Comparison of ENCODE assay signal across 18 cellular contexts in the genomic region with DNA sequence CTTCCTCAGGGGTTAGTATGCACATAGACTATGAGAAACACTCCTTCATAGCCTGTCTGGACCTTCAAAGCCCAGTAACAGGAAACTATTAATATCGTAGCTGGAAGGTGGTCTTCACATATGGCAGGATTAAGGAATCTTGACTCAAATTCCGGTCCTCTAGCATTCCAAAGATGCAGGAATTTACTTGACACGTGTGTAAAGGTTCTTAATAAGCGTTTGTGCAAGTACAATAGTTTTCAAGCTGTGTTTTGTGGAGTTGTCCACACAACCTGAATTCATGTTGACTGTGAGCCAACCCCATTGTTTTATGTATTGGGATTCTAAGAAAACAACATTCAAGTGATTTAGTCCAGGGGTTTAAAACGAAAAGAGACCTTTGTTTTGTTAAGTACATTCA.
DNase-seq lines count a peak whose midpoint lies in the region; ATAC-seq and TF ChIP-seq lines count a peak whose summit lies in the region.
"Had no signal": no experiment of that assay in that cellular context is flagged by ENCODE, and none has a peak within 500 bp of the region (broad histone marks: within the 10 kb centered on the region; RNA-seq: fewer than 3 reads in every experiment).

No MANE protein-coding gene starts in this region.

- no peak overlapping the region for H3K9ac ChIP-seq in adipocyte (ENCODE audit: low read length)
- H3K9ac ChIP-seq: GM23248 had no signal

- peak overlapping the region in 51 of 59 donors; percentile 2 to 85 (median 69) for H3K27ac ChIP-seq in dorsolateral prefrontal cortex
- H3K27ac ChIP-seq: GM23248, Peyer's patch had no signal

- no peaks in the 10 kb centered on the region for H3K9me3 ChIP-seq in adipocyte (ENCODE audit: control insufficient read depth, low read length)
- H3K9me3 ChIP-seq: BE2C, Peyer's patch had no signal

- TF ChIP-seq CTCF in dorsolateral prefrontal cortex (IDR thresholded peaks at IDR 0.05 in 54 of 56, conservative IDR thresholded peaks at IDR 0.05 in 2 of 56; ENCODE audit: low read depth in 1 of 56, partially characterized antibody in 56 of 56) (no peak), nephron (IDR thresholded peaks at IDR 0.05; ENCODE audit: unreplicated experiment in 3 of 3) (no peak), type B pancreatic cell (conservative IDR thresholded peaks at IDR 0.05) (no peak)

- H3K27me3 ChIP-seq in adipocyte (replicated peaks; ENCODE audit: control insufficient read depth, insufficient read depth, low read length), result peaks cover 21% of the 10 kb centered on the region
- peaks cover 0 to 80% (median 27%) of the 10 kb centered on the region in 45 donors for H3K27me3 ChIP-seq in dorsolateral prefrontal cortex
- H3K27me3 ChIP-seq: BE2C, Peyer's patch had no signal

- H3K4me1 ChIP-seq in adipocyte (ENCODE audit: control insufficient read depth, insufficient read depth, low read length), result no peaks in the 10 kb centered on the region
- H3K4me1 ChIP-seq: BE2C, Peyer's patch had no signal

- peaks cover 21% of the 10 kb centered on the region for H3K4me1 Mint-ChIP-seq in nephron
- peaks cover 19% of the 10 kb centered on the region for H3K4me1 Mint-ChIP-seq in type B pancreatic cell (ENCODE audit: unreplicated experiment)
- H3K4me1 Mint-ChIP-seq: CD4-positive, alpha-beta memory T cell had no signal

- H3K4me3 ChIP-seq in adipocyte (ENCODE audit: low read length), result no peak overlapping the region
- H3K4me3 ChIP-seq in dorsolateral prefrontal cortex, result no peak overlapping the region
- H3K4me3 ChIP-seq: GM23248, Peyer's patch had no signal

- DNase-seq in adipocyte (ENCODE audit: low read depth), result peak; percentile 23
- DNase-seq in dorsolateral prefrontal cortex, result no peak
- no peak for DNase-seq in type B pancreatic cell (ENCODE audit: extremely low spot score, unreplicated experiment)
- DNase-seq in stimulated activated CD4-positive, alpha-beta T cell treated with anti-CD3 and anti-CD28 coated beads, Interleukin-12 subunit alpha, Interleukin-12 subunit beta, amount 100 ng/mL, for 4 hours, result no peak
- no peak for DNase-seq in HuH-7.5 (ENCODE audit: low spot score)
- DNase-seq: BE2C; CD4-positive, alpha-beta memory T cell; DND-41; GDM1; GM23248; NCI-H1417 treated with DMSO at 0.1 percent for 48 hours; NCI-H2029; NCI-H510A treated with DMSO at 0.1 percent for 48 hours; Peyer's patch; SHP77 had no signal

- H3K36me3 ChIP-seq in adipocyte (ENCODE audit: control insufficient read depth, insufficient read depth, low read length, severe bottlenecking), result peaks cover 23% of the 10 kb centered on the region
- H3K36me3 ChIP-seq: BE2C, Peyer's patch had no signal

- peak overlapping the region in 2 of 3 experiments; percentile 6 to 52 for H3K27ac Mint-ChIP-seq in nephron
- H3K27ac Mint-ChIP-seq in type B pancreatic cell, result peak overlapping the region; percentile 39
- H3K27ac Mint-ChIP-seq: CD4-positive, alpha-beta memory T cell had no signal

- H3K4me3 Mint-ChIP-seq in nephron (no peak overlapping the region), type B pancreatic cell (no peak overlapping the region)
- H3K4me3 Mint-ChIP-seq: CD4-positive, alpha-beta memory T cell; IgD-negative memory B cell had no signal

- no peak for ATAC-seq in GM18517 (IDR thresholded peaks at IDR 0.05; ENCODE audit: unreplicated experiment)

- intact Hi-C loops in dorsolateral prefrontal cortex (cut with DNase I), result loop anchor here in 1 of 2 donors (10.0 kb wide), 1 partner anchor 145 kb away; no protein-coding TSS in a partner anchor

- H3K36me3 Mint-ChIP-seq in nephron (ENCODE audit: low read depth) (peaks cover 55% of the 10 kb centered on the region), type B pancreatic cell (peaks cover 47% of the 10 kb centered on the region)
- H3K36me3 Mint-ChIP-seq: CD4-positive, alpha-beta memory T cell; IgD-negative memory B cell had no signal

- H3K27me3 Mint-ChIP-seq in nephron (ENCODE audit: low read depth) (no peaks in the 10 kb centered on the region), type B pancreatic cell (no peaks in the 10 kb centered on the region)

- H3K9me3 Mint-ChIP-seq in nephron (no peaks in the 10 kb centered on the region), type B pancreatic cell (no peaks in the 10 kb centered on the region)
- H3K9me3 Mint-ChIP-seq: CD4-positive, alpha-beta memory T cell; IgD-negative memory B cell had no signal
